8 cellular contexts compared by ENCODE assay signal in the genomic region with DNA sequence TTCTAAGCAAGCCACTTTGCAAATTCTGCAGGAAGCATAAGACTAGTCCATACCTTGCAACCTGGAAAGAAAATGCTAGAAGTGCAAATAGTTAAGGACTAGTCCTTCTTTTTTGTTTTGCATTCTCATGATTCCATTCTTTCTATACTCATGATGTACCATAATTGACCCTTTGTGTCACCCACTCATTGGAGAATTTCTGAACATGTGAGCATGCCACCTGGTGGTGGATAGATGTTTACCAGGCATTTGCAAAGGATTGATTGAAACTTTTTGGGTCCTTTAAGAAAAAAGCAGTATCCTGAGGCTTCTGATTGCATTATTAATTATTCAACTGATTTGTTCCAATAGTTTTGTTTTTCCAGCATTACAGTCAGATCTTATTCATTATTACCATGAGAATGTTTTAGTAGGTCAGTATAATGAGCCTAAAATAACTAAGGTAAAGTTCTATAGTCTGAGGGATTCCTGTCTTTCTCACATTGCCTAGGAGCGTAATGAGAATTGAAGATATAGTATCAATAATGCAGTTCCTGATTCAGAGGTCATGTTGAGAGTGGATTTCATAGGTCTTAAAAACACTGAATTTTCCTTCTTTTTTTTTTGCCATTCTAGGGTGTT. TPM values are rescaled to one million over a fixed set of nuclear protein-coding genes. Genes with fewer than 3 reads are reported as not detected.
A peak's percentile ranks its signal among the peaks of the same experiment; 100 is the strongest.
DNase-seq lines count a peak whose midpoint lies in the region; ATAC-seq and TF ChIP-seq lines count a peak whose summit lies in the region.

No MANE protein-coding gene starts in this region.

- TF ChIP-seq CTCF in epithelial cell of esophagus (IDR thresholded peaks at IDR 0.05; ENCODE audit: insufficient read depth, low read depth, low read length, missing control alignments), result peak; percentile 81
- TF ChIP-seq CTCF in osteocyte (IDR thresholded peaks at IDR 0.05), result peak; percentile 73

- H3K4me1 Mint-ChIP-seq in T-helper 17 cell (peaks cover 3% of the 10 kb centered on the region), osteocyte (ENCODE audit: unreplicated experiment) (peaks cover 1% of the 10 kb centered on the region)
- no peaks in the 10 kb centered on the region for H3K4me1 Mint-ChIP-seq in stimulated activated memory B cell treated with anti-CD40 and anti-IgM and Interleukin-4, amounts not matched to agents 10 μg/mL and 1 μg/mL and 100 μg/mL, for 72 hours

- H3K36me3 Mint-ChIP-seq in T-helper 17 cell (ENCODE audit: low read depth) (no peaks in the 10 kb centered on the region), osteocyte (ENCODE audit: unreplicated experiment) (no peaks in the 10 kb centered on the region)
- H3K36me3 Mint-ChIP-seq in stimulated activated memory B cell treated with anti-CD40 and anti-IgM and Interleukin-4, amounts not matched to agents 10 μg/mL and 1 μg/mL and 100 μg/mL, for 72 hours, result no peaks in the 10 kb centered on the region

- peaks cover 17% of the 10 kb centered on the region for H3K27me3 Mint-ChIP-seq in T-helper 17 cell
- H3K27me3 Mint-ChIP-seq in osteocyte (ENCODE audit: unreplicated experiment), result peaks cover 8% of the 10 kb centered on the region
- H3K27me3 Mint-ChIP-seq in stimulated activated memory B cell treated with anti-CD40 and anti-IgM and Interleukin-4, amounts not matched to agents 10 μg/mL and 1 μg/mL and 100 μg/mL, for 72 hours, result no peaks in the 10 kb centered on the region

- no peak overlapping the region for H3K4me3 Mint-ChIP-seq in T-helper 17 cell
- no peak overlapping the region for H3K4me3 Mint-ChIP-seq in osteocyte (ENCODE audit: unreplicated experiment)
- no peak overlapping the region for H3K4me3 Mint-ChIP-seq in stimulated activated memory B cell treated with anti-CD40 and anti-IgM and Interleukin-4, amounts not matched to agents 10 μg/mL and 1 μg/mL and 100 μg/mL, for 72 hours

- H3K9me3 ChIP-seq in T-helper 17 cell (ENCODE audit: control insufficient read depth, low read length, poor library complexity, severe bottlenecking), result no peaks in the 10 kb centered on the region

- H3K27ac Mint-ChIP-seq in T-helper 17 cell (no peak overlapping the region), osteocyte (ENCODE audit: unreplicated experiment) (no peak overlapping the region)
- no peak overlapping the region for H3K27ac Mint-ChIP-seq in stimulated activated memory B cell treated with anti-CD40 and anti-IgM and Interleukin-4, amounts not matched to agents 10 μg/mL and 1 μg/mL and 100 μg/mL, for 72 hours

- DNase-seq in NCI-H2196 (lab: John Stamatoyannopoulos, UW; ENCODE audit: unreplicated experiment) (peak; percentile 6), NCI-H2196 treated with DMSO at 0.1 percent for 48 hours (lab: John Stamatoyannopoulos, UW; ENCODE audit: unreplicated experiment) (no peak), T-helper 17 cell (no peak), epithelial cell of esophagus (ENCODE audit: low read depth) (peak; percentile 59), osteocyte (ENCODE audit: extremely low spot score, unreplicated experiment) (no peak)

- no peaks in the 10 kb centered on the region for H3K9me3 Mint-ChIP-seq in osteocyte (ENCODE audit: unreplicated experiment)
- no peaks in the 10 kb centered on the region for H3K9me3 Mint-ChIP-seq in stimulated activated memory B cell treated with anti-CD40 and anti-IgM and Interleukin-4, amounts not matched to agents 10 μg/mL and 1 μg/mL and 100 μg/mL, for 72 hours

- peak; percentile 79 for ATAC-seq in GM19035 (IDR thresholded peaks at IDR 0.05; ENCODE audit: unreplicated experiment)
- peak; percentile 79 for ATAC-seq in HG03432 (IDR thresholded peaks at IDR 0.05; ENCODE audit: unreplicated experiment)
- ATAC-seq in T-helper 17 cell, result peak; percentile 57
- ATAC-seq in stimulated activated memory B cell treated with anti-CD40 and anti-IgM and Interleukin-4, amounts not matched to agents 10 μg/mL and 1 μg/mL and 100 μg/mL, for 72 hours, result no peak

- no peak overlapping the region for H3K4me3 ChIP-seq in epithelial cell of esophagus (ENCODE audit: low read length)

RNA-seq across cellular contexts. Expression of gene DIPK2A, which starts 20.2 kb away (rescaled TPM):
- total RNA-seq in T-helper 17 cell, result 10 to 100 TPM; 13.9 to 21.0 TPM
- total RNA-seq in osteocyte, result 52.1 and 54.8 TPM in 2 replicates

Comparison
In these comparisons a context has a peak if more than half of its experiments do, and no peak if none do; other contexts are left out.
1. DNase-seq: peak in NCI-H2196 (single experiment) and epithelial cell of esophagus (single experiment); none in NCI-H2196 treated with DMSO at 0.1 percent for 48 hours (single experiment), T-helper 17 cell (0 of 3) and osteocyte (single experiment).